Comparison of ENCODE assay signal across 25 cellular contexts in the genomic region with DNA sequence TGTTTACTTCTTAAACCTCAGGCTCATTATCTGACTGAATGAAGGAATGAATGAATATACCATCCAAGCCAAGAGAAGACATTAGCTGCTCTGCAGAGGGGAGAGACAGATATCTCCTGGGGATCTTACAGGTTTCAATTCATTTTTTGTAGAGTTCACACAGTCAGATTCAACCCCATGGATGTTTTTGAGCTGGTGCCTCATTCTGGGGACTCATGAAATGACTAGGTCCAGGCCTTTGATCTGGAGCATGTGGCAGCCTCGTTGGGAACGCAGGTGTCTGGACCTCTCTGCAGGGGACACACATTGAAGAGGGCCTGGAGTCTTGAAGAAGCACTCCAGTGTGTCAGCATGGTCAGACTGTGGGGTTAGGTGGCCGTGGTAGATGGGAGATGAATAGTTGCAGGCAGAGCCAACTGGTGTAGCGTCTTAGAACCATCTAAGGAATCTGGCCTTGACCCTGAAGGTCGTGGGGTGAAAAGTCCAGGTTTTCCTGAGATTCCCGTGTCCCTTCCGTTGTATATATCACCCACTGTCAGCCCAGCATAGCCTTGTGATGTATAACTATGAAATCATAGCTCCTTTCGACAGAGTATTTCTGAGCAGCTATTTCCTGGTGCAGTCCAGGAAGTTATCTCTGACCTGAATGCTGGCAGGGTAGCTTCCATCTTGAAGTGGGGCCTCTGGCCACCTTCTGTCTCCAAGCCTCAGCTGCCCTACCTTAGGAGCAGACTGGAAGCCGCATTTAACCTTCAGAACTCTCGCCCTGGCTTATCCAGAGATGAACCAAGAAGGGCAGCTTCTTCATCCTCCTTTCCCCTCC. TPM values are rescaled to one million over a fixed set of nuclear protein-coding genes. Genes with fewer than 3 reads are reported as not detected.
DNase-seq lines count a peak whose midpoint lies in the region; ATAC-seq, FAIRE-seq and TF ChIP-seq lines count a peak whose summit lies in the region.
"Had no signal": no experiment of that assay in that cellular context is flagged by ENCODE, and none has a peak within 500 bp of the region (broad histone marks: within the 10 kb centered on the region; RNA-seq: fewer than 3 reads in every experiment).

No MANE protein-coding gene starts in this region.

- no peaks in the 10 kb centered on the region for H3K9me3 ChIP-seq in small intestine (ENCODE audit: control insufficient read depth, low read depth)
- H3K9me3 ChIP-seq: A549, adrenal gland, esophagus muscularis mucosa, pancreas had no signal

- no peak overlapping the region for H3K4me3 Mint-ChIP-seq in activated CD4-positive, alpha-beta memory T cell treated with anti-CD3 and anti-CD28 coated beads for 36 hours
- no peak overlapping the region for H3K4me3 Mint-ChIP-seq in activated CD4-positive, alpha-beta memory T cell treated with anti-CD3 and anti-CD28 coated beads, Interleukin-2, amount 10 ng/mL, durations not matched to agents 7 days and 5 days
- H3K4me3 Mint-ChIP-seq: H9 had no signal

- H3K4me3 ChIP-seq in coronary artery (no peak overlapping the region), small intestine (ENCODE audit: low read depth in 1 of 2, low read length in 2 of 2) (no peak overlapping the region)
- H3K4me3 ChIP-seq: A549, adrenal gland, cardiac muscle cell, esophagus muscularis mucosa, pancreas had no signal

- CTCF ChIA-PET in activated CD4-positive, alpha-beta memory T cell treated with anti-CD3 and anti-CD28 coated beads for 36 hours (lab: Charles Lee), result interaction anchor here (1.1 to 6.7 kb wide), 7 partner anchors 14 to 276 kb away, joined by 3 to 178 read pairs (median 4); no protein-coding TSS in a partner anchor
- CTCF ChIA-PET in activated CD4-positive, alpha-beta memory T cell treated with anti-CD3 and anti-CD28 coated beads, Interleukin-2, amount 10 ng/mL, durations not matched to agents 7 days and 5 days (lab: Charles Lee), result interaction anchor here (1.0 to 1.6 kb wide), 3 partner anchors 14 to 142 kb away, joined by 3 to 5 read pairs (median 4); no protein-coding TSS in a partner anchor

- peak; percentile 42 for DNase-seq in activated CD4-positive, alpha-beta memory T cell treated with anti-CD3 and anti-CD28 coated beads for 36 hours
- no peak for DNase-seq in activated CD4-positive, alpha-beta memory T cell treated with anti-CD3 and anti-CD28 coated beads, Interleukin-2, amount 10 ng/mL, durations not matched to agents 7 days and 5 days
- peak; percentile 28 for DNase-seq in coronary artery (ENCODE audit: low spot score)
- DNase-seq in small intestine, result peak; percentile 16
- DNase-seq in RCC 7860 (ENCODE audit: low spot score), result no peak
- DNase-seq in effector CD4-positive, alpha-beta T cell, result no peak
- DNase-seq: activated CD8-positive, alpha-beta memory T cell treated with anti-CD3 and anti-CD28 coated beads for 24 hours; adrenal gland; C1 segment of cervical spinal cord; DMS 273 treated with DMSO at 0.1 percent for 48 hours; H9; IMR-90; MM.1S; NCI-H1694; NCI-H345; NK-92 treated with Interleukin-12 subunit alpha and Interleukin-12 subunit beta, amount 100 ng/mL, for 24 hours; pancreas; stimulated activated CD4-positive, alpha-beta T cell treated with anti-CD3 and anti-CD28 coated beads, Interleukin-4, amount 100 ng/mL, for 1 hour had no signal

- intact Hi-C loops in activated CD4-positive, alpha-beta memory T cell treated with anti-CD3 and anti-CD28 coated beads for 36 hours (cut with micrococcal nuclease), result no loop called here

- POLR2A ChIA-PET in activated CD4-positive, alpha-beta memory T cell treated with anti-CD3 and anti-CD28 coated beads for 36 hours (lab: Charles Lee), result no interaction called here
- POLR2A ChIA-PET in activated CD4-positive, alpha-beta memory T cell treated with anti-CD3 and anti-CD28 coated beads, Interleukin-2, amount 10 ng/mL, durations not matched to agents 7 days and 5 days (lab: Charles Lee), result no interaction called here

- H3K36me3 ChIP-seq in small intestine (ENCODE audit: control insufficient read depth in 2 of 2, insufficient read depth in 2 of 2, low read length in 2 of 2), result no peaks in the 10 kb centered on the region
- H3K36me3 ChIP-seq: adrenal gland, cardiac muscle cell, esophagus muscularis mucosa, pancreas had no signal

- H3K27me3 ChIP-seq in small intestine (ENCODE audit: control insufficient read depth in 2 of 2, insufficient read depth in 2 of 2, low read length in 2 of 2), result no peaks in the 10 kb centered on the region
- H3K27me3 ChIP-seq: cardiac muscle cell, esophagus muscularis mucosa, pancreas had no signal

- 69 to 73% (median 73%) methylated on average over 10 of the region's 10 CpGs for WGBS in small intestine, 3 donors

- no peaks in the 10 kb centered on the region for H3K4me1 ChIP-seq in small intestine (ENCODE audit: control insufficient read depth in 2 of 2, insufficient read depth in 1 of 2, low read depth in 1 of 2, low read length in 1 of 2)
- H3K4me1 ChIP-seq: adrenal gland, pancreas had no signal

- no peaks in the 10 kb centered on the region for H3K36me3 Mint-ChIP-seq in activated CD4-positive, alpha-beta memory T cell treated with anti-CD3 and anti-CD28 coated beads for 36 hours
- H3K36me3 Mint-ChIP-seq in activated CD4-positive, alpha-beta memory T cell treated with anti-CD3 and anti-CD28 coated beads, Interleukin-2, amount 10 ng/mL, durations not matched to agents 7 days and 5 days (ENCODE audit: low read depth), result no peaks in the 10 kb centered on the region

- no peak overlapping the region for H3K27ac ChIP-seq in coronary artery
- H3K27ac ChIP-seq in small intestine (ENCODE audit: low read depth in 1 of 2, low read length in 1 of 2), result no peak overlapping the region
- H3K27ac ChIP-seq: adrenal gland, cardiac muscle cell, esophagus muscularis mucosa, pancreas had no signal

- peak; percentile 40 for ATAC-seq in GM19351 (IDR thresholded peaks at IDR 0.05; ENCODE audit: unreplicated experiment)
- no peak for ATAC-seq in GM21619 (IDR thresholded peaks at IDR 0.05; ENCODE audit: unreplicated experiment)

- no peak for TF ChIP-seq CTCF in coronary artery (IDR thresholded peaks at IDR 0.05)

- no peak for FAIRE-seq in small intestine (lab: Jason Lieb, UNC)
- no peak for FAIRE-seq in RCC 7860 (lab: Jason Lieb, UNC)
- FAIRE-seq: A549, GM18507, pancreas had no signal

- H3K27ac Mint-ChIP-seq in activated CD4-positive, alpha-beta memory T cell treated with anti-CD3 and anti-CD28 coated beads for 36 hours, result no peak overlapping the region
- no peak overlapping the region for H3K27ac Mint-ChIP-seq in activated CD4-positive, alpha-beta memory T cell treated with anti-CD3 and anti-CD28 coated beads, Interleukin-2, amount 10 ng/mL, durations not matched to agents 7 days and 5 days
- H3K27ac Mint-ChIP-seq: H9 had no signal

- H3K27me3 Mint-ChIP-seq in activated CD4-positive, alpha-beta memory T cell treated with anti-CD3 and anti-CD28 coated beads for 36 hours, result no peaks in the 10 kb centered on the region
- peaks cover 18% of the 10 kb centered on the region for H3K27me3 Mint-ChIP-seq in activated CD4-positive, alpha-beta memory T cell treated with anti-CD3 and anti-CD28 coated beads, Interleukin-2, amount 10 ng/mL, durations not matched to agents 7 days and 5 days

- peaks cover 17% of the 10 kb centered on the region for H3K4me1 Mint-ChIP-seq in activated CD4-positive, alpha-beta memory T cell treated with anti-CD3 and anti-CD28 coated beads for 36 hours (ENCODE audit: low read depth)
- H3K4me1 Mint-ChIP-seq in activated CD4-positive, alpha-beta memory T cell treated with anti-CD3 and anti-CD28 coated beads, Interleukin-2, amount 10 ng/mL, durations not matched to agents 7 days and 5 days, result peaks cover 35% of the 10 kb centered on the region

- H3K9me3 Mint-ChIP-seq in activated CD4-positive, alpha-beta memory T cell treated with anti-CD3 and anti-CD28 coated beads for 36 hours, result no peaks in the 10 kb centered on the region
- H3K9me3 Mint-ChIP-seq in activated CD4-positive, alpha-beta memory T cell treated with anti-CD3 and anti-CD28 coated beads, Interleukin-2, amount 10 ng/mL, durations not matched to agents 7 days and 5 days, result no peaks in the 10 kb centered on the region

RNA-seq across cellular contexts. Expression of a gene that starts 22.3 kb away (rescaled TPM):
- total RNA-seq in activated CD4-positive, alpha-beta memory T cell treated with anti-CD3 and anti-CD28 coated beads for 36 hours, result not detected
- not detected for total RNA-seq in activated CD4-positive, alpha-beta memory T cell treated with anti-CD3 and anti-CD28 coated beads, Interleukin-2, amount 10 ng/mL, durations not matched to agents 7 days and 5 days
- polyA plus RNA-seq in small intestine, result under 1 TPM in 1 of 3 donors, not detected in 2; 0.18 TPM
- total RNA-seq: H9, IMR-90, temporal lobe had no signal
- polyA plus RNA-seq: IMR-90 had no signal

Comparison
In these comparisons a context has a peak if more than half of its experiments do, and no peak if none do; other contexts are left out.
1. DNase-seq: peak in activated CD4-positive, alpha-beta memory T cell treated with anti-CD3 and anti-CD28 coated beads for 36 hours (single experiment), coronary artery (single experiment) and small intestine (single experiment); none in activated CD4-positive, alpha-beta memory T cell treated with anti-CD3 and anti-CD28 coated beads, Interleukin-2, amount 10 ng/mL, durations not matched to agents 7 days and 5 days (single experiment), RCC 7860 (single experiment) and effector CD4-positive, alpha-beta T cell (single experiment).